In the genomic region with DNA sequence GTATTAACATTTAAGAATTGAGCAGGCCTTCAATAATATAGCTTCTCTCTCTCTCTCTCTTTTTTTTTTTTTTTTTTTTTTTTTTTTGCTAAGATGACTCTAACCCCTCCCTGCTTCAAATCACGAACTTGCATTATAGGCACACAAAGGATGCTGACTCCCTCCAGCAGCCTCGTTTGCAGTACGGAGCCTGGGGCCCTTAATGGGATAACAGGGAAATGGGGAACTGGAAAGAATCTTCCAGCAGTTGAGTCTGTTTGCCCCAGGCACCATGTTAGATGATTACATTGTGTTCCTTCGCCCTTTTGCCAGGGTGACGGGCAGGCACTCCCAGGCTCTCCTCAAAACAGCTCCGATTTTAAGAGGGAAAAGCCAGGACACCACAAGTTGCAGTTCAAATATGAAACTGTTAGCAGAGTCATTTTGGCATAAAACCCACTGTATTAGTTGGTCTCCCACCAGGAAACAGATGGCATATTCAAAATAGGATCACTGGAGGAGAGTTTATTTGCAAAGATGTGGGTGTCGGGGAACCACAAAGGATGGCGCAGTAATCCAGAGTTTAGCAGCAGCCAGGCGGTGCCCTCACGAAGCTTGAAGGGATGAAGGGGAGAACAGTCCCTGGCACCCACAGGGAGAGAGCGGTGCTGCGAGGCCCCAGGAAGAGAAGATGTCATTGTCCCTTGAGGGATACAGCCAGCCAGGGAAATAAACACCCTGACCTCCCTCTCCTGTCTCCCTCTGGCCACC, we compare ENCODE assay signal across 14 cellular contexts. TPM values are rescaled to one million over a fixed set of nuclear protein-coding genes. Genes with fewer than 3 reads are reported as not detected.
DNase-seq lines count a peak whose midpoint lies in the region; ATAC-seq and TF ChIP-seq lines count a peak whose summit lies in the region.
"Had no signal": no experiment of that assay in that cellular context is flagged by ENCODE, and none has a peak within 500 bp of the region (broad histone marks: within the 10 kb centered on the region; RNA-seq: fewer than 3 reads in every experiment).

No MANE protein-coding gene starts in this region.

- H4K20me1 ChIP-seq in hepatocyte (ENCODE audit: insufficient read depth, poor library complexity, severe bottlenecking) = no peaks in the 10 kb centered on the region

- H3K9me3 ChIP-seq in T-helper 17 cell (ENCODE audit: control insufficient read depth, low read length, poor library complexity, severe bottlenecking) (no peaks in the 10 kb centered on the region), hepatocyte (ENCODE audit: low read depth) (no peaks in the 10 kb centered on the region), tibial nerve (no peaks in the 10 kb centered on the region)
- H3K9me3 ChIP-seq: prostate gland had no signal

- no peak overlapping the region for H3K4me2 ChIP-seq in hepatocyte

- H3K4me3 ChIP-seq in hepatocyte = no peak overlapping the region
- H3K4me3 ChIP-seq in tibial nerve = no peak overlapping the region
- H3K4me3 ChIP-seq: prostate gland had no signal

- H3K27ac Mint-ChIP-seq in natural killer cell = peak overlapping the region; percentile 64 to 86
- H3K27ac Mint-ChIP-seq in natural killer cell treated with Interleukin-12 subunit alpha and Interleukin-12 subunit beta and Interleukin-15 and Interleukin-18, amount 100 ng/mL, for 72 hours = no peak overlapping the region
- H3K27ac Mint-ChIP-seq in T-helper 17 cell = peak overlapping the region; percentile 94

- DNase-seq in natural killer cell (no peak), T-helper 17 cell (no peak), hepatocyte (ENCODE audit: low spot score) (no peak), tibial nerve (ENCODE audit: low spot score in 2 of 2) (no peak), NCI-H2171 treated with DMSO at 0.1 percent for 48 hours (lab: John Stamatoyannopoulos, UW) (no peak)
- no peak for DNase-seq in natural killer cell treated with Interleukin-12 subunit alpha and Interleukin-12 subunit beta and Interleukin-15 and Interleukin-18, amount 100 ng/mL, for 72 hours (ENCODE audit: low spot score)
- DNase-seq: KG1, mammary epithelial cell, NCI-H1930 had no signal

- H2AFZ ChIP-seq in hepatocyte = no peak overlapping the region

- TF ChIP-seq CTCF in natural killer cell (IDR thresholded peaks at IDR 0.05) (no peak), hepatocyte (IDR thresholded peaks at IDR 0.05; ENCODE audit: poor library complexity) (no peak), tibial nerve (IDR thresholded peaks at IDR 0.05) (no peak)

- no peak for TF ChIP-seq EP300 in tibial nerve (IDR thresholded peaks at IDR 0.05)

- peaks cover 0 to 2% of the 10 kb centered on the region in 2 donors for H3K27me3 Mint-ChIP-seq in natural killer cell (ENCODE audit: low read depth in 2 of 2)
- H3K27me3 Mint-ChIP-seq in natural killer cell treated with Interleukin-12 subunit alpha and Interleukin-12 subunit beta and Interleukin-15 and Interleukin-18, amount 100 ng/mL, for 72 hours = peaks cover 0 to 7% of the 10 kb centered on the region in 2 donors
- H3K27me3 Mint-ChIP-seq in T-helper 17 cell = no peaks in the 10 kb centered on the region
- H3K27me3 Mint-ChIP-seq: activated CD4-positive, alpha-beta T cell treated with anti-CD3 and anti-CD28 coated beads for 36 hours; stimulated activated memory B cell treated with anti-CD40 and anti-IgM and Interleukin-4, amounts not matched to agents 10 μg/mL and 1 μg/mL and 100 μg/mL, for 72 hours had no signal

- H3K4me3 Mint-ChIP-seq in natural killer cell = peak overlapping the region; percentile 25
- no peak overlapping the region for H3K4me3 Mint-ChIP-seq in natural killer cell treated with Interleukin-12 subunit alpha and Interleukin-12 subunit beta and Interleukin-15 and Interleukin-18, amount 100 ng/mL, for 72 hours
- H3K4me3 Mint-ChIP-seq in T-helper 17 cell = peak overlapping the region; percentile 77

- H3K9me2 ChIP-seq in hepatocyte (replicated peaks; ENCODE audit: insufficient read depth) = no peaks in the 10 kb centered on the region

- no peaks in the 10 kb centered on the region for H3K36me3 Mint-ChIP-seq in natural killer cell
- H3K36me3 Mint-ChIP-seq in natural killer cell treated with Interleukin-12 subunit alpha and Interleukin-12 subunit beta and Interleukin-15 and Interleukin-18, amount 100 ng/mL, for 72 hours = no peaks in the 10 kb centered on the region
- H3K36me3 Mint-ChIP-seq in T-helper 17 cell (ENCODE audit: low read depth) = no peaks in the 10 kb centered on the region
- H3K36me3 Mint-ChIP-seq: stimulated activated memory B cell treated with anti-CD40 and anti-IgM and Interleukin-4, amounts not matched to agents 10 μg/mL and 1 μg/mL and 100 μg/mL, for 72 hours had no signal

- WGBS in hepatocyte (ENCODE audit: low lambda C conversion rate, missing lambda C conversion rate) = 72% methylated on average over 12 of the region's 12 CpGs
- 35 to 36% methylated on average over 12 of the region's 12 CpGs for WGBS in tibial nerve, 2 donors

- ATAC-seq in natural killer cell (no peak), T-helper 17 cell (no peak), GM19397 (IDR thresholded peaks at IDR 0.05; ENCODE audit: unreplicated experiment) (no peak), GM18517 (IDR thresholded peaks at IDR 0.05; ENCODE audit: unreplicated experiment) (no peak)
- no peak for ATAC-seq in natural killer cell treated with Interleukin-12 subunit alpha and Interleukin-12 subunit beta and Interleukin-15 and Interleukin-18, amount 100 ng/mL, for 72 hours

- no peaks in the 10 kb centered on the region for H3K79me2 ChIP-seq in hepatocyte

- peak overlapping the region; percentile 3 for H3K27ac ChIP-seq in hepatocyte
- peak overlapping the region; percentile 2 to 81 (median 62) for H3K27ac ChIP-seq in tibial nerve
- H3K27ac ChIP-seq: prostate gland had no signal

- peaks cover 12 to 21% of the 10 kb centered on the region in 2 donors for H3K4me1 Mint-ChIP-seq in natural killer cell
- H3K4me1 Mint-ChIP-seq in natural killer cell treated with Interleukin-12 subunit alpha and Interleukin-12 subunit beta and Interleukin-15 and Interleukin-18, amount 100 ng/mL, for 72 hours (ENCODE audit: low read depth in 2 of 2) = peaks cover 4 to 14% of the 10 kb centered on the region in 2 donors
- H3K4me1 Mint-ChIP-seq in T-helper 17 cell = peaks cover 22% of the 10 kb centered on the region

- no peak for TF ChIP-seq POLR2A in tibial nerve (IDR thresholded peaks at IDR 0.05)

- H3K36me3 ChIP-seq in hepatocyte (replicated peaks; ENCODE audit: insufficient read depth, low read depth) (no peaks in the 10 kb centered on the region), tibial nerve (no peaks in the 10 kb centered on the region)
- H3K36me3 ChIP-seq: prostate gland had no signal

- H3K4me1 ChIP-seq in hepatocyte (ENCODE audit: insufficient read depth) (no peaks in the 10 kb centered on the region), tibial nerve (peaks cover 0 to 13% (median 3%) of the 10 kb centered on the region in 4 donors)
- H3K4me1 ChIP-seq: prostate gland had no signal

- intact Hi-C loops in natural killer cell (cut with micrococcal nuclease) = loop anchor here (2.0 kb wide), 1 partner anchor 17 kb away; no protein-coding TSS in a partner anchor

- H3K27me3 ChIP-seq in hepatocyte (no peaks in the 10 kb centered on the region), tibial nerve (no peaks in the 10 kb centered on the region)

- no peaks in the 10 kb centered on the region for H3K9me3 Mint-ChIP-seq in natural killer cell
- H3K9me3 Mint-ChIP-seq in natural killer cell treated with Interleukin-12 subunit alpha and Interleukin-12 subunit beta and Interleukin-15 and Interleukin-18, amount 100 ng/mL, for 72 hours = no peaks in the 10 kb centered on the region
- H3K9me3 Mint-ChIP-seq: stimulated activated memory B cell treated with anti-CD40 and anti-IgM and Interleukin-4, amounts not matched to agents 10 μg/mL and 1 μg/mL and 100 μg/mL, for 72 hours had no signal

RNA-seq across cellular contexts. Expression of a gene that starts 26.5 kb away (rescaled TPM):
- total RNA-seq in natural killer cell (not detected), T-helper 17 cell (not detected), hepatocyte (6.6 and 10.2 TPM in 2 replicates), tibial nerve (not detected)
- not detected for total RNA-seq in natural killer cell treated with Interleukin-12 subunit alpha and Interleukin-12 subunit beta and Interleukin-15 and Interleukin-18, amount 100 ng/mL, for 72 hours
- polyA plus RNA-seq in hepatocyte = 10.7 and 15.1 TPM in 2 replicates
- total RNA-seq: activated CD4-positive, alpha-beta T cell treated with anti-CD3 and anti-CD28 coated beads for 36 hours had no signal
- polyA plus RNA-seq: mammary epithelial cell had no signal

Comparison
In these comparisons a context has a peak if more than half of its experiments do, and no peak if none do; other contexts are left out.
1. H3K27ac Mint-ChIP-seq: peak in natural killer cell (2 of 2) and T-helper 17 cell (single experiment); none in natural killer cell treated with Interleukin-12 subunit alpha and Interleukin-12 subunit beta and Interleukin-15 and Interleukin-18, amount 100 ng/mL, for 72 hours (0 of 2).